7 cellular contexts compared by ENCODE assay signal in the genomic region with DNA sequence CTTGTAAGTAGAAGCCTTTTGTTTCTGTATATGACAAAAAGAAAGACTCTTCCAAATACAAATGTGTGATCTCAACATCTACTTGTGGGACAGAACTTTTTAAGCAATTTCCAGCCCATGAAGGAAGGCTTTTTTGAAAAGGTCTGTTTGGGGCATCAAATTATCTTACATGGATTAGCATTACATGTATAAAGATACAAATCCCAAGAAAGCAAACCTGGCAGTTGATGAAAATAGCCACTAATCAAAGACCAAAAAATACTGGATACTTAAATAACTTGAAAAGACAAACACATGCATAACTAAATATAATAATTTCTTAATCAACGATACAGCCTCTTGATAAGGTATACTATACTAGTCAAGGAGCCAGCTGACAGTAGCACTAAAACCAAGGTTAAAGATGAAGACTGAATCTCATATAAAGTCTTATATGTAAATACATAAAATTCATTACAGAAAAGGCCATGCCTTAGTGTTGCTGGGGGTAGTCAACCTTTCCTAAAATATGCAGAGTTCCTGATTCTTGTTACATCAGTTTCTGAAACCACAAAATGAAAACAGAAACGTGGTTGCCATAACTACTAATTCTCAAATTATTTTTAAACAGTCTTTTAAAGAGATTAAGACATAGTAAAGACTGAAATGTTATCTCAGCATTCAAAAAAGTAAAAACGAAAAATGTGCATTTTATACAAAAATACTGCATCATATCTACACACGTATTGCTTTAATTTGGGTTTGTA. TPM values are rescaled to one million over a fixed set of nuclear protein-coding genes. Genes with fewer than 3 reads are reported as not detected.
DNase-seq lines count a peak whose midpoint lies in the region; ATAC-seq and TF ChIP-seq lines count a peak whose summit lies in the region.

No MANE protein-coding gene starts in this region.

- H2BK12ac ChIP-seq in mesenchymal stem cell (ENCODE audit: low read length in 2 of 2): no peak overlapping the region

- no peak overlapping the region for H4K91ac ChIP-seq in mesenchymal stem cell (ENCODE audit: low read length)

- ATAC-seq in GM19351 (IDR thresholded peaks at IDR 0.05; ENCODE audit: unreplicated experiment): peak; percentile 49
- no peak for ATAC-seq in GM19397 (IDR thresholded peaks at IDR 0.05; ENCODE audit: unreplicated experiment)

- no peak overlapping the region for H3K18ac ChIP-seq in mesenchymal stem cell (ENCODE audit: low read depth in 1 of 2, low read length in 2 of 2)

- no peak overlapping the region for H2BK5ac ChIP-seq in mesenchymal stem cell (ENCODE audit: low read depth, low read length, poor library complexity, severe bottlenecking)

- peaks cover 0 to 34% of the 10 kb centered on the region in 2 experiments for H3K36me3 ChIP-seq in mesenchymal stem cell (ENCODE audit: control insufficient read depth in 1 of 2, insufficient read depth in 2 of 2, low read depth in 1 of 2, low read length in 2 of 2)

- peak overlapping the region; percentile 99 for H3K9ac ChIP-seq in mesenchymal stem cell (ENCODE audit: low read length)

- no peak overlapping the region for H2AFZ ChIP-seq in mesenchymal stem cell (ENCODE audit: low read depth, low read length)

- no peak overlapping the region for H2AK5ac ChIP-seq in mesenchymal stem cell (ENCODE audit: low read length, severe bottlenecking)

- no peak overlapping the region for H4K8ac ChIP-seq in mesenchymal stem cell (ENCODE audit: low read length)

- H2BK15ac ChIP-seq in mesenchymal stem cell (ENCODE audit: low read depth, poor library complexity, severe bottlenecking): no peak overlapping the region

- H3K4me2 ChIP-seq in mesenchymal stem cell (ENCODE audit: low read length, poor library complexity, severe bottlenecking): no peak overlapping the region

- peak overlapping the region; percentile 53 for H3K27ac ChIP-seq in mesenchymal stem cell (ENCODE audit: low read length, poor library complexity, severe bottlenecking)

- DNase-seq in LNCaP clone FGC (ENCODE audit: low read depth) (no peak), astrocyte of the hippocampus (ENCODE audit: low read depth, low spot score) (peak; percentile 59), mesenchymal stem cell (peak; percentile 84), NCI-H524 treated with DMSO at 0.1 percent for 48 hours (lab: John Stamatoyannopoulos, UW) (no peak), D341Med (ENCODE audit: low spot score) (no peak)

- H3K23ac ChIP-seq in mesenchymal stem cell (ENCODE audit: low read length in 2 of 2): no peak overlapping the region

- WGBS in mesenchymal stem cell: no CpG with 5 or more reads among the region's 4 CpGs

- no peak overlapping the region for H2BK120ac ChIP-seq in mesenchymal stem cell (ENCODE audit: low read depth, low read length)

- H3K4me3 ChIP-seq in LNCaP clone FGC (ENCODE audit: low read depth, low read length): peak overlapping the region; percentile 47
- peak overlapping the region in 1 of 2 experiments; percentile 89 for H3K4me3 ChIP-seq in mesenchymal stem cell (ENCODE audit: insufficient read depth in 1 of 2, low read depth in 1 of 2, low read length in 2 of 2)

- H3K4me1 ChIP-seq in mesenchymal stem cell (ENCODE audit: control insufficient read depth, insufficient read depth, low read depth, low read length): no peaks in the 10 kb centered on the region

- no peaks in the 10 kb centered on the region for H3K27me3 ChIP-seq in mesenchymal stem cell (ENCODE audit: control insufficient read depth in 1 of 2, insufficient read depth in 1 of 2, low read length in 2 of 2)

- no peaks in the 10 kb centered on the region for H3K79me1 ChIP-seq in mesenchymal stem cell (replicated peaks; ENCODE audit: low read length, poor library complexity, severe bottlenecking)

- TF ChIP-seq CTCF in LNCaP clone FGC (IDR thresholded peaks at IDR 0.05; ENCODE audit: control insufficient read depth, extremely low read depth, insufficient read depth): no peak

- H3K4ac ChIP-seq in mesenchymal stem cell (ENCODE audit: low read depth in 1 of 2, low read length in 2 of 2): no peak overlapping the region

- H3K9me3 ChIP-seq in mesenchymal stem cell (ENCODE audit: control insufficient read depth, low read length): peaks cover 7% of the 10 kb centered on the region

- H3K14ac ChIP-seq in mesenchymal stem cell (ENCODE audit: low read length in 2 of 2): no peak overlapping the region

RNA-seq across cellular contexts. Expression of a gene that starts 2.0 kb away (rescaled TPM):
- 38.8 TPM for polyA plus RNA-seq in mesenchymal stem cell (2013, experiment 1 of 2)
- polyA plus RNA-seq in mesenchymal stem cell (2013, experiment 2 of 2): 42.1 TPM

Comparison
In these comparisons a context has a peak if more than half of its experiments do, and no peak if none do; other contexts are left out.
1. DNase-seq: peak in astrocyte of the hippocampus (single experiment) and mesenchymal stem cell (single experiment); none in LNCaP clone FGC (single experiment), NCI-H524 treated with DMSO at 0.1 percent for 48 hours (single experiment) and D341Med (single experiment).